In the genomic region with DNA sequence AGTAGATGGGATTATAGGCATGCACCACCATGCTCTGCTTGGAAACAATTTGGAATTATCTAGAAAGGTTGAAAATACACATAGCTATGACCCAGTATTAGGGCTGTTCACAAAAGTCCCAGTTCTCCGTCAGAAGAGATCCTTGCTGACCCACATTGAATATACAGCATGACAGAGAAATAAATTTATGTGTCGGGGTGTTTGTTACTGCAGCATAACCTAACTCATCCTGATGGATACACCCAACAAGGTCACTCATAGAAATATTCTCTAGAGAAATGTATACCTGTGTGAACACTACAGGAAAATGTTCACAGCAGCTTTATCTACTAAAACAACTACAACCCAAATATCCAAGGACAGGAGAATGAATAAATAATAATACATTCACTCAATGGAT, we compare ENCODE assay signal across 21 cellular contexts. TPM values are rescaled to one million over a fixed set of nuclear protein-coding genes. Genes with fewer than 3 reads are reported as not detected.
DNase-seq lines count a peak whose midpoint lies in the region; ATAC-seq, FAIRE-seq and TF ChIP-seq lines count a peak whose summit lies in the region.
"Had no signal": no experiment of that assay in that cellular context is flagged by ENCODE, and none has a peak within 500 bp of the region (broad histone marks: within the 10 kb centered on the region; RNA-seq: fewer than 3 reads in every experiment).

No MANE protein-coding gene starts in this region.

- WGBS in A549 (ENCODE audit: missing lambda C conversion rate) = 95% methylated on average over 2 of the region's 2 CpGs

- no peak for DNase-seq in A549 (ENCODE audit: low read depth in 1 of 2, low spot score in 1 of 2)
- DNase-seq in Panc1 (ENCODE audit: low read depth, low spot score) = no peak
- no peak for DNase-seq in gastrocnemius medialis
- DNase-seq in OCI-M2 (lab: John Stamatoyannopoulos, UW; ENCODE audit: unreplicated experiment) = no peak
- DNase-seq: 8988T; Caco-2; CD4-positive, CD25-positive, alpha-beta regulatory T cell; CD8-positive, alpha-beta T cell; DMS153; DND-41; H9; HFFc6 had no signal

- TF ChIP-seq CTCF in A549 (IDR thresholded peaks at IDR 0.05) = no peak
- no peak for TF ChIP-seq CTCF in HEK293 (tag by site-specific recombination; IDR thresholded peaks at IDR 0.05)
- no peak for TF ChIP-seq CTCF in Panc1 (IDR thresholded peaks at IDR 0.05)
- no peak for TF ChIP-seq CTCF in gastrocnemius medialis (IDR thresholded peaks at IDR 0.05 in 4 of 5, conservative IDR thresholded peaks at IDR 0.05 in 1 of 5)

- no peak for TF ChIP-seq RAD21 in A549 (conservative IDR thresholded peaks at IDR 0.05 in 1 of 2, IDR thresholded peaks at IDR 0.05 in 1 of 2)

- POLR2A ChIA-PET in A549 (lab: Yijun Ruan, JAX) (no interaction called here), HEK293 (lab: Yijun Ruan, JAX) (interaction anchor here (2.6 kb wide), 1 partner anchor 9 kb away, joined by 10 read pairs; a partner anchor contains a TSS), Panc1 (lab: Charles Lee) (no interaction called here)

- no TSS peak for BruUV-seq in Panc1 (replicated peaks; lab: Mats Ljungman, UMichigan)

- H3K27ac ChIP-seq in A549 = no peak overlapping the region
- H3K27ac ChIP-seq in HEK293 (ENCODE audit: extremely low read depth, low read depth, low read length) = no peak overlapping the region
- H3K27ac ChIP-seq in Panc1 (ENCODE audit: low read length) = peak overlapping the region; percentile 60
- H3K27ac ChIP-seq in gastrocnemius medialis = peak overlapping the region in 3 of 4 donors; percentile 90 to 100 (median 99)
- H3K27ac ChIP-seq: BLaER1, C4-2B had no signal

- in situ Hi-C loops in Panc1 (cut with HindIII; ENCODE audit: low pct_unique_long_range_greater_than_20kb, low sequenced_read_pairs) (no loop called here), gastrocnemius medialis (cut with MboI; ENCODE audit: low sequenced_read_pairs in 4 of 4) (no loop called here)

- H3K36me3 ChIP-seq in HEK293 (ENCODE audit: control insufficient read depth in 2 of 2, insufficient read depth in 1 of 2, low read length in 2 of 2) (no peaks in the 10 kb centered on the region), Panc1 (ENCODE audit: control insufficient read depth, insufficient read depth, low read length) (peaks cover 10% of the 10 kb centered on the region), gastrocnemius medialis (no peaks in the 10 kb centered on the region)
- H3K36me3 ChIP-seq: BLaER1 had no signal

- H3K27me3 ChIP-seq in Panc1 (ENCODE audit: control insufficient read depth, insufficient read depth, low read length) = no peaks in the 10 kb centered on the region
- no peaks in the 10 kb centered on the region for H3K27me3 ChIP-seq in gastrocnemius medialis
- H3K27me3 ChIP-seq: BLaER1 had no signal

- H3K4me2 ChIP-seq in A549 = peak overlapping the region; percentile 64; the same call in 2 of the 3 replicates
- H3K4me2 ChIP-seq: BLaER1, GM23338 had no signal

- H3K4me1 ChIP-seq in A549 (peaks cover 77% of the 10 kb centered on the region), HEK293 (ENCODE audit: control insufficient read depth, insufficient read depth, low read length) (peaks cover 11% of the 10 kb centered on the region), Panc1 (ENCODE audit: control insufficient read depth, insufficient read depth, low read length) (peaks cover 85% of the 10 kb centered on the region), gastrocnemius medialis (peaks cover 58 to 63% of the 10 kb centered on the region in 2 donors)
- H3K4me1 ChIP-seq: BLaER1 had no signal

- TF ChIP-seq EP300 in A549 (IDR thresholded peaks at IDR 0.05) = no peak

- CTCF ChIA-PET in A549 (lab: Yijun Ruan, JAX) = interaction anchor here (0.8 kb wide), 1 partner anchor 77 kb away, joined by 3 read pairs; no protein-coding TSS in a partner anchor
- CTCF ChIA-PET in HEK293 (lab: Yijun Ruan, JAX) = no interaction called here
- CTCF ChIA-PET in Panc1 (lab: Charles Lee) = no interaction called here

- H3K9me3 ChIP-seq in A549 (no peaks in the 10 kb centered on the region; the same call in 2 of the 3 replicates), HEK293 (ENCODE audit: control insufficient read depth, insufficient read depth, low read depth, low read length) (peaks cover 2% of the 10 kb centered on the region; the same call in 1 of the 2 replicates), Panc1 (ENCODE audit: control insufficient read depth, insufficient read depth, low read depth, low read length) (no peaks in the 10 kb centered on the region), gastrocnemius medialis (no peaks in the 10 kb centered on the region)
- H3K9me3 ChIP-seq: BLaER1 had no signal

- no peak for FAIRE-seq in A549 (lab: Jason Lieb, UNC)
- FAIRE-seq: G401.6, GM12892 had no signal

- H3K4me3 ChIP-seq in A549 = no peak overlapping the region
- H3K4me3 ChIP-seq in HEK293 (ENCODE audit: low read depth, low read length) = no peak overlapping the region
- no peak overlapping the region for H3K4me3 ChIP-seq in Panc1 (ENCODE audit: low read depth in 2 of 2, low read length in 2 of 2)
- H3K4me3 ChIP-seq in gastrocnemius medialis = no peak overlapping the region
- H3K4me3 ChIP-seq: BLaER1, GM23338 had no signal

- intact Hi-C loops in Panc1 (cut with micrococcal nuclease; ENCODE audit: unreplicated experiment) (no loop called here), gastrocnemius medialis (cut with DNase I; ENCODE audit: low total_unique reads) (no loop called here)

- TF ChIP-seq POLR2A in A549 (IDR thresholded peaks at IDR 0.05; ENCODE audit: low read length) (no peak), gastrocnemius medialis (IDR thresholded peaks at IDR 0.05) (no peak)

- ATAC-seq in A549 (no peak), Panc1 (no peak), gastrocnemius medialis (no peak), GM18520 (IDR thresholded peaks at IDR 0.05; ENCODE audit: unreplicated experiment) (no peak), GM19023 (IDR thresholded peaks at IDR 0.05; ENCODE audit: unreplicated experiment) (no peak)
- ATAC-seq: CD8-positive, alpha-beta T cell; GM23338; HCT116 had no signal

TF ChIP-seq in A549, 52 proteins besides CTCF, POLR2A, EP300 and RAD21:
- TF ChIP-seq HEYL (CRISPR knock-in tag; IDR thresholded peaks at IDR 0.05) = no peak

TF ChIP-seq in HEK293, 187 proteins besides CTCF, POLR2A, EP300 and RAD21:
- no peak for TF ChIP-seq ZNF114 (tag by site-specific recombination; IDR thresholded peaks at IDR 0.05)
- TF ChIP-seq, protein P1, sequence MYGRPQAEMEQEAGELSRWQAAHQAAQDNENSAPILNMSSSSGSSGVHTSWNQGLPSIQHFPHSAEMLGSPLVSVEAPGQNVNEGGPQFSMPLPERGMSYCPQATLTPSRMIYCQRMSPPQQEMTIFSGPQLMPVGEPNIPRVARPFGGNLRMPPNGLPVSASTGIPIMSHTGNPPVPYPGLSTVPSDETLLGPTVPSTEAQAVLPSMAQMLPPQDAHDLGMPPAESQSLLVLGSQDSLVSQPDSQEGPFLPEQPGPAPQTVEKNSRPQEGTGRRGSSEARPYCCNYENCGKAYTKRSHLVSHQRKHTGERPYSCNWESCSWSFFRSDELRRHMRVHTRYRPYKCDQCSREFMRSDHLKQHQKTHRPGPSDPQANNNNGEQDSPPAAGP (tag by site-specific recombination; IDR thresholded peaks at IDR 0.05) = no peak
- TF ChIP-seq SETDB1 (IDR thresholded peaks at IDR 0.05; ENCODE audit: insufficient read length, low read length) = peak; percentile 22
- TF ChIP-seq ZFP69B (tag by site-specific recombination; IDR thresholded peaks at IDR 0.05) = no peak
- TF ChIP-seq, protein P2, sequence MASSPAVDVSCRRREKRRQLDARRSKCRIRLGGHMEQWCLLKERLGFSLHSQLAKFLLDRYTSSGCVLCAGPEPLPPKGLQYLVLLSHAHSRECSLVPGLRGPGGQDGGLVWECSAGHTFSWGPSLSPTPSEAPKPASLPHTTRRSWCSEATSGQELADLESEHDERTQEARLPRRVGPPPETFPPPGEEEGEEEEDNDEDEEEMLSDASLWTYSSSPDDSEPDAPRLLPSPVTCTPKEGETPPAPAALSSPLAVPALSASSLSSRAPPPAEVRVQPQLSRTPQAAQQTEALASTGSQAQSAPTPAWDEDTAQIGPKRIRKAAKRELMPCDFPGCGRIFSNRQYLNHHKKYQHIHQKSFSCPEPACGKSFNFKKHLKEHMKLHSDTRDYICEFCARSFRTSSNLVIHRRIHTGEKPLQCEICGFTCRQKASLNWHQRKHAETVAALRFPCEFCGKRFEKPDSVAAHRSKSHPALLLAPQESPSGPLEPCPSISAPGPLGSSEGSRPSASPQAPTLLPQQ (tag by site-specific recombination; IDR thresholded peaks at IDR 0.05) = no peak
TF ChIP-seq in HEK293: peak in this region for 1.

RNA-seq across cellular contexts. Expression of a gene that starts 9.0 kb away (rescaled TPM):
- polyA plus RNA-seq in A549 (2011; rRNA removed) (107 and 119 TPM in 2 replicates), A549 (2017; fragmentation: RNase III; extraction: RNeasy Plus Mini Kit Qiagen cat#74134 plus additional on column Dnase treatment) (30.0 to 40.3 TPM (median 35.3 TPM) in 3 replicates)
- 46.3 and 54.9 TPM in 2 replicates for polyA plus RNA-seq in A549 (2012; cell fraction: cytosol; rRNA removed)
- polyA plus RNA-seq in A549 (2012; cell fraction: nucleus; rRNA removed) = 250 and 339 TPM in 2 replicates
- polyA minus RNA-seq in A549 (2011; rRNA and poly(A)+ RNA removed) = 132 and 139 TPM in 2 replicates
- total RNA-seq in Panc1 (2021; ENCODE audit: unreplicated experiment) (139 TPM), gastrocnemius medialis (100 to 1,000 TPM; 103 to 298 (median 201) TPM)
- 171 TPM for polyA plus RNA-seq in Panc1 (2012; ENCODE audit: insufficient read length)

Comparison
In these comparisons a context has a peak if more than half of its experiments do, and no peak if none do; other contexts are left out.
1. H3K27ac ChIP-seq: peak in Panc1 (single experiment) and gastrocnemius medialis (3 of 4); none in A549 (0 of 2) and HEK293 (single experiment).